ENCODE assay signal across 1 cellular context in genomic region chr1:41239988-41240610, GRCh38.
TF ChIP-seq lines count a peak whose summit lies in the region.

No MANE protein-coding gene starts in this region.

TF ChIP-seq in HepG2, 621 proteins besides CTCF, POLR2A, EP300 and RAD21 (continued from another document and continues in another):
- TF ChIP-seq KDM6A (CRISPR knock-in tag; IDR thresholded peaks at IDR 0.05; ENCODE audit: low read depth) (0 out of 2 replicates have a peak, but pooled peaks have one; percentile 56), ZFYVE20 (CRISPR knock-in tag; IDR thresholded peaks at IDR 0.05; ENCODE audit: borderline replicate concordance, low read depth) (no peak), IRF9 (CRISPR knock-in tag; IDR thresholded peaks at IDR 0.05; ENCODE audit: borderline replicate concordance) (no peak), REXO4 (CRISPR knock-in tag; IDR thresholded peaks at IDR 0.05; ENCODE audit: borderline replicate concordance) (no peak), MIXL1 (CRISPR knock-in tag; IDR thresholded peaks at IDR 0.05) (peak; percentile 84), JDP2 (CRISPR knock-in tag; IDR thresholded peaks at IDR 0.05; ENCODE audit: borderline replicate concordance) (no peak), THAP7 (CRISPR knock-in tag; IDR thresholded peaks at IDR 0.05) (no peak), MAZ (IDR thresholded peaks at IDR 0.05; ENCODE audit: borderline replicate concordance, low read depth, low read length) (no peak; the same call in 1 of the 2 replicates), MAZ (CRISPR knock-in tag; IDR thresholded peaks at IDR 0.05; ENCODE audit: low read depth) (0 out of 2 replicates have a peak, but pooled peaks have one; percentile 28), KDM4B (CRISPR knock-in tag; IDR thresholded peaks at IDR 0.05) (0 out of 2 replicates have a peak, but pooled peaks have one; percentile 52), PHF5A (CRISPR knock-in tag; IDR thresholded peaks at IDR 0.05; ENCODE audit: low read depth, unreplicated experiment) (peak; percentile 87), KDM3A (CRISPR knock-in tag; IDR thresholded peaks at IDR 0.05; ENCODE audit: low read depth) (no peak; the same call in 1 of the 2 replicates), ZNF629 (CRISPR knock-in tag; conservative IDR thresholded peaks at IDR 0.05) (no peak), ZNF543 (CRISPR knock-in tag; IDR thresholded peaks at IDR 0.05) (no peak), MTA1 (CRISPR knock-in tag; IDR thresholded peaks at IDR 0.05; ENCODE audit: borderline replicate concordance) (no peak), ZNF546 (CRISPR knock-in tag; conservative IDR thresholded peaks at IDR 0.05) (no peak), KLF6 (CRISPR knock-in tag; IDR thresholded peaks at IDR 0.05) (no peak; the same call in 1 of the 2 replicates), ZBTB39 (CRISPR knock-in tag; IDR thresholded peaks at IDR 0.05) (peak; percentile 98), MATR3 (CRISPR knock-in tag; IDR thresholded peaks at IDR 0.05) (no peak), HIC2 (CRISPR knock-in tag; IDR thresholded peaks at IDR 0.05; ENCODE audit: low read depth) (no peak), AKAP8 (CRISPR knock-in tag; IDR thresholded peaks at IDR 0.05) (0 out of 2 replicates have a peak, but pooled peaks have one; percentile 66), ZNF382 (CRISPR knock-in tag; IDR thresholded peaks at IDR 0.05; ENCODE audit: borderline replicate concordance) (no peak), ZNF776 (CRISPR knock-in tag; IDR thresholded peaks at IDR 0.05) (no peak), ASH2L (IDR thresholded peaks at IDR 0.05; ENCODE audit: insufficient read length, low read depth, low read length) (peak; percentile 89), ZBTB37 (CRISPR knock-in tag; IDR thresholded peaks at IDR 0.05) (no peak), ZNF691 (CRISPR knock-in tag; IDR thresholded peaks at IDR 0.05; ENCODE audit: borderline replicate concordance, low read depth) (no peak), ZNF205 (CRISPR knock-in tag; IDR thresholded peaks at IDR 0.05) (no peak; the same call in 1 of the 2 replicates), ZNF639 (CRISPR knock-in tag; conservative IDR thresholded peaks at IDR 0.05) (0 out of 2 replicates have a peak, but pooled peaks have one; percentile 29), ZNF777 (CRISPR knock-in tag; IDR thresholded peaks at IDR 0.05) (no peak), HBP1 (CRISPR knock-in tag; IDR thresholded peaks at IDR 0.05; ENCODE audit: low read depth) (no peak), ZNF740 (CRISPR knock-in tag; IDR thresholded peaks at IDR 0.05) (no peak), HMG20A (CRISPR knock-in tag; IDR thresholded peaks at IDR 0.05; ENCODE audit: borderline replicate concordance) (peak; percentile 98), ZNF33A (CRISPR knock-in tag; IDR thresholded peaks at IDR 0.05; ENCODE audit: borderline replicate concordance) (no peak), ZUFSP (CRISPR knock-in tag; IDR thresholded peaks at IDR 0.05; ENCODE audit: borderline replicate concordance) (no peak), ISX (CRISPR knock-in tag; conservative IDR thresholded peaks at IDR 0.05) (no peak), BRF2 (CRISPR knock-in tag; IDR thresholded peaks at IDR 0.05) (peak; percentile 58; the same call in 1 of the 2 replicates), HOXA5 (CRISPR knock-in tag; IDR thresholded peaks at IDR 0.05) (no peak), ARNT2 (CRISPR knock-in tag; IDR thresholded peaks at IDR 0.05; ENCODE audit: low read depth) (no peak), AFF4 (CRISPR knock-in tag; IDR thresholded peaks at IDR 0.05) (0 out of 2 replicates have a peak, but pooled peaks have one; percentile 64), BATF2 (CRISPR knock-in tag; IDR thresholded peaks at IDR 0.05) (no peak)
